24 cellular contexts compared by ENCODE assay signal in genomic region chr2:80869858-80870438, GRCh38.
"Had no signal": no experiment of that assay in that cellular context is flagged by ENCODE, and none has a peak within 500 bp of the region (broad histone marks: within the 10 kb centered on the region; RNA-seq: fewer than 3 reads in every experiment).

No MANE protein-coding gene starts in this region.

- FAIRE-seq: colon, TTC549 had no signal

- H3K4me3 ChIP-seq: PC-9 had no signal

- H3K4me2 ChIP-seq: PC-9 had no signal

- DNase-seq: activated B cell treated with CpG ODN at 0.5 μM for 24 hours; activated CD4-positive, alpha-beta memory T cell treated with anti-CD3 and anti-CD28 coated beads for 36 hours; activated CD4-positive, alpha-beta T cell treated with anti-CD3 and anti-CD28 coated beads for 1 hour; activated CD4-positive, alpha-beta T cell treated with anti-CD3 and anti-CD28 coated beads, Interleukin-2, amount 10 ng/mL, durations not matched to agents 24 days and 14 days; activated CD8-positive, alpha-beta memory T cell treated with anti-CD3 and anti-CD28 coated beads for 24 hours; activated gamma-delta T cell; activated naive CD4-positive, alpha-beta T cell treated with anti-CD3 and anti-CD28 coated beads for 36 hours; activated T-cell treated with anti-CD3 and anti-CD28 coated beads, Interleukin-2, amount 50 U/mL, for 4 hours; cerebellar nuclear complex; NCI-H1092 treated with DMSO at 0.1 percent for 48 hours; NCI-H1417 treated with DMSO at 0.1 percent for 48 hours; NCI-H1694; NCI-H2029 treated with DMSO at 0.1 percent for 48 hours; NCI-H345; NCI-H510A; NCI-H526 treated with DMSO at 0.1 percent for 48 hours; PC-9; SIG-M5; T-cell; T-helper 2 cell; T1000 had no signal

- H2AFZ ChIP-seq: PC-9 had no signal

- H3K27ac ChIP-seq: PC-9 had no signal

- ATAC-seq: activated T-cell treated with anti-CD3 and anti-CD28 coated beads, Interleukin-2, amount 50 U/mL, for 4 hours; activated T-helper 17 cell treated with anti-CD3 and anti-CD28 coated beads, Interleukin-2, amount 50 U/mL, for 72 hours; T-cell had no signal
